In genomic region chr20:62365814-62366369, GRCh38 we compare ENCODE assay signal across 8 cellular contexts. TPM values are rescaled to one million over a fixed set of nuclear protein-coding genes. Genes with fewer than 3 reads are reported as not detected.
A peak's percentile ranks its signal among the peaks of the same experiment; 100 is the strongest.
DNase-seq lines count a peak whose midpoint lies in the region; ATAC-seq lines count a peak whose summit lies in the region.

No MANE protein-coding gene starts in this region.

- POLR2A ChIA-PET in T-cell (lab: Charles Lee): no interaction called here

- H3K4me1 Mint-ChIP-seq in T-cell: peaks cover 0 to 9% (median 2%) of the 10 kb centered on the region in 3 donors

- intact Hi-C loops in left cardiac atrium (cut with DNase I): loop anchor here in 1 of 2 donors (10.0 kb wide), 1 partner anchor 181 kb away; the partner anchor contains the start of gene MTG2

- ATAC-seq in T-cell (replicated peaks in 1 of 4) (no peak), left cardiac atrium (peak; percentile 10 to 41), GM21528 (IDR thresholded peaks at IDR 0.05; ENCODE audit: low FRiP score, unreplicated experiment) (no peak)

- peak overlapping the region; percentile 88 for H3K4me2 ChIP-seq in skeletal muscle satellite cell (ENCODE audit: low read length)

- H3K27me3 Mint-ChIP-seq in T-cell: peaks cover 20 to 44% of the 10 kb centered on the region in 2 donors

- DNase-seq in HT-29 (ENCODE audit: low spot score) (peak; percentile 89), T-cell (no peak), left cardiac atrium (peak; percentile 49), medulla oblongata (ENCODE audit: extremely low spot score) (no peak), SKM-1 treated with dmso at 0.1 percent for 144 hours (lab: John Stamatoyannopoulos, UW; ENCODE audit: unreplicated experiment) (no peak)
- DNase-seq in activated CD4-positive, alpha-beta T cell treated with anti-CD3 and anti-CD28 coated beads for 48 hours: no peak

- peak overlapping the region in 2 of 3 donors; percentile 28 to 40 for H3K4me3 Mint-ChIP-seq in T-cell

- peak overlapping the region; percentile 71 for H3K9ac ChIP-seq in skeletal muscle satellite cell (ENCODE audit: low read depth, low read length)

- H3K36me3 Mint-ChIP-seq in T-cell: no peaks in the 10 kb centered on the region

- peaks cover 59% of the 10 kb centered on the region for H3K4me1 ChIP-seq in skeletal muscle satellite cell (ENCODE audit: control insufficient read depth, insufficient read depth, low read length)

- no peak overlapping the region for H3K27ac Mint-ChIP-seq in T-cell

- no peaks in the 10 kb centered on the region for H3K9me3 ChIP-seq in skeletal muscle satellite cell (replicated peaks; ENCODE audit: low read length)

- CTCF ChIA-PET in T-cell (lab: Charles Lee): no interaction called here

- H3K4me3 ChIP-seq in skeletal muscle satellite cell (ENCODE audit: low read length): peak overlapping the region; percentile 75

- H3K36me3 ChIP-seq in skeletal muscle satellite cell (ENCODE audit: insufficient read depth, low read length): no peaks in the 10 kb centered on the region

- no peaks in the 10 kb centered on the region for H3K27me3 ChIP-seq in skeletal muscle satellite cell (ENCODE audit: control insufficient read depth, insufficient read depth, low read length)

- no peaks in the 10 kb centered on the region for H3K9me3 Mint-ChIP-seq in T-cell

RNA-seq across cellular contexts. Expression of gene LAMA5, which starts 1.2 kb away (rescaled TPM):
- 286 and 336 TPM in 2 replicates for total RNA-seq in HT-29 (2014; rRNA removed; shearing (Covaris generic))
- total RNA-seq in T-cell (1 to 10 TPM in 3 of 5 donors, under 1 TPM in 2; 0.48 to 4.3 (median 3.0) TPM), left cardiac atrium (100 to 1,000 TPM in 1 of 2 donors, 10 to 100 TPM in 1; 70.4 to 113 TPM)
- 24.3 and 43.7 TPM in 2 replicates for total RNA-seq in skeletal muscle satellite cell (2012; rRNA removed)

RNA-seq across cellular contexts. Expression of gene RPS21, which starts 21.0 kb away (rescaled TPM):
- 3,073 and 3,139 TPM in 2 replicates for total RNA-seq in HT-29 (2014; rRNA removed; shearing (Covaris generic))
- total RNA-seq in T-cell: 1,000 to 10,000 TPM; 2,807 to 3,290 (median 3,085) TPM
- 100 to 1,000 TPM; 733 to 750 TPM for total RNA-seq in left cardiac atrium
- total RNA-seq in skeletal muscle satellite cell (2012; rRNA removed): 598 and 965 TPM in 2 replicates

RNA-seq across cellular contexts. Expression of gene CABLES2, which starts 41.2 kb away (rescaled TPM):
- total RNA-seq in HT-29 (2014; rRNA removed; shearing (Covaris generic)): 9.5 and 9.8 TPM in 2 replicates
- 1 to 10 TPM; 4.3 to 6.8 (median 5.6) TPM for total RNA-seq in T-cell
- total RNA-seq in left cardiac atrium: 10 to 100 TPM; 20.6 to 25.3 TPM
- total RNA-seq in skeletal muscle satellite cell (2012; rRNA removed): 0.87 and 1.0 TPM in 2 replicates

Comparison
In these comparisons a context has a peak if more than half of its experiments do, and no peak if none do; other contexts are left out.
1. DNase-seq: peak in HT-29 (single experiment) and left cardiac atrium (single experiment); none in T-cell (0 of 34), activated CD4-positive, alpha-beta T cell treated with anti-CD3 and anti-CD28 coated beads for 48 hours (single experiment), medulla oblongata (single experiment) and SKM-1 treated with dmso at 0.1 percent for 144 hours (single experiment).
2. ATAC-seq: peak in left cardiac atrium (2 of 2); none in T-cell (0 of 4) and GM21528 (single experiment).
3. RNA of gene LAMA5, which starts 1.2 kb away (total RNA-seq): 286 to 336 TPM in HT-29 and 70.4 to 113 TPM in left cardiac atrium; 0.48 to 4.3 TPM in T-cell; every median in the first group is over 10 times any median in the second.